ENCODE assay signal across 27 cellular contexts in the genomic region with DNA sequence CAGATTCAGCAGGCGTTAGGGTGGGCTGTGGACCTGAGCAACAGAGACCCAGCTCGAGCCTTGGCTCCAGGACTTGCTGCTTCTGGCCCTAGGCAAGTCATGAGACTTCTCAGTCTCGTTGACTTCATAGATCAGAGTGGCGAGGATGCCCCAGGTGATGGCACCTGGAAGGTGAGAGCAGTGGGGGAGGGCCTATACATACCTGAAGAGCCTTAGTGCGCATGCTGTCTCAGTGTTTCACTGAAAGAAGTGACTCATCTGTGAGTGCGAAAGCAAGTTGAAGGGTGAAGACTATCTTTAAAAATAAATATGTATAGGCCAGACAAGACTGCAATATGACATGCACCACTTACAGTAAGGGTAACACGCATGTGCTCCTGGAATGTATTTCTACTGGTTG. TPM values are rescaled to one million over a fixed set of nuclear protein-coding genes. Genes with fewer than 3 reads are reported as not detected.
A peak's percentile ranks its signal among the peaks of the same experiment; 100 is the strongest.
DNase-seq lines count a peak whose midpoint lies in the region; ATAC-seq, FAIRE-seq and TF ChIP-seq lines count a peak whose summit lies in the region.
"Had no signal": no experiment of that assay in that cellular context is flagged by ENCODE, and none has a peak within 500 bp of the region (broad histone marks: within the 10 kb centered on the region; RNA-seq: fewer than 3 reads in every experiment).

No MANE protein-coding gene starts in this region.

- H3K36me3 Mint-ChIP-seq in mesothelial cell of epicardium: no peaks in the 10 kb centered on the region
- H3K36me3 Mint-ChIP-seq in stimulated activated effector memory CD8-positive, alpha-beta T cell treated with anti-CD3 and anti-CD28 coated beads, Interleukin-12 subunit alpha, Interleukin-12 subunit beta, amount 100 ng/mL, for 72 hours: no peaks in the 10 kb centered on the region

- peaks cover 68% of the 10 kb centered on the region for H3K4me1 Mint-ChIP-seq in mesothelial cell of epicardium
- H3K4me1 Mint-ChIP-seq in stimulated activated effector memory CD8-positive, alpha-beta T cell treated with anti-CD3 and anti-CD28 coated beads, Interleukin-12 subunit alpha, Interleukin-12 subunit beta, amount 100 ng/mL, for 72 hours: peaks cover 16% of the 10 kb centered on the region
- H3K4me1 Mint-ChIP-seq: B cell, IgD-negative memory B cell had no signal

- H3K4me3 Mint-ChIP-seq in mesothelial cell of epicardium: no peak overlapping the region
- no peak overlapping the region for H3K4me3 Mint-ChIP-seq in stimulated activated effector memory CD8-positive, alpha-beta T cell treated with anti-CD3 and anti-CD28 coated beads, Interleukin-12 subunit alpha, Interleukin-12 subunit beta, amount 100 ng/mL, for 72 hours
- H3K4me3 Mint-ChIP-seq: B cell, IgD-negative memory B cell had no signal

- intact Hi-C loops in Right ventricle myocardium inferior (cut with DNase I): no loop called here

- ATAC-seq in Right ventricle myocardium inferior (no peak), HG03095 (IDR thresholded peaks at IDR 0.05; ENCODE audit: unreplicated experiment) (no peak)
- ATAC-seq in stimulated activated effector memory CD8-positive, alpha-beta T cell treated with anti-CD3 and anti-CD28 coated beads, Interleukin-12 subunit alpha, Interleukin-12 subunit beta, amount 100 ng/mL, for 72 hours: no peak

- peaks cover 48% of the 10 kb centered on the region for H3K4me1 ChIP-seq in cardiac muscle cell (ENCODE audit: low read depth)

- no peaks in the 10 kb centered on the region for H3K9me3 ChIP-seq in cardiac muscle cell (ENCODE audit: low read depth)

- H3K27me3 Mint-ChIP-seq in mesothelial cell of epicardium (ENCODE audit: low read depth): no peaks in the 10 kb centered on the region

- no peaks in the 10 kb centered on the region for H3K9me3 Mint-ChIP-seq in mesothelial cell of epicardium
- no peaks in the 10 kb centered on the region for H3K9me3 Mint-ChIP-seq in stimulated activated effector memory CD8-positive, alpha-beta T cell treated with anti-CD3 and anti-CD28 coated beads, Interleukin-12 subunit alpha, Interleukin-12 subunit beta, amount 100 ng/mL, for 72 hours
- H3K9me3 Mint-ChIP-seq: H9, IgD-negative memory B cell had no signal

- no peak for FAIRE-seq in bronchial epithelial cell (lab: Jason Lieb, UNC)
- FAIRE-seq: HTR-8/SVneo, RCC 7860 had no signal

- peak overlapping the region; percentile 73 for H3K27ac ChIP-seq in cardiac muscle cell
- H3K27ac ChIP-seq: HL-60 had no signal

- H3K27me3 ChIP-seq in cardiac muscle cell (no peaks in the 10 kb centered on the region), bronchial epithelial cell (ENCODE audit: control insufficient read depth, insufficient read depth, low read length) (no peaks in the 10 kb centered on the region)

- peak overlapping the region; percentile 88 for H3K27ac Mint-ChIP-seq in mesothelial cell of epicardium
- H3K27ac Mint-ChIP-seq in stimulated activated effector memory CD8-positive, alpha-beta T cell treated with anti-CD3 and anti-CD28 coated beads, Interleukin-12 subunit alpha, Interleukin-12 subunit beta, amount 100 ng/mL, for 72 hours: peak overlapping the region; percentile 40
- H3K27ac Mint-ChIP-seq: B cell, H9, IgD-negative memory B cell had no signal

- TF ChIP-seq CTCF in cardiac muscle cell (IDR thresholded peaks at IDR 0.05; ENCODE audit: low read depth, low read length) (no peak), bronchial epithelial cell (IDR thresholded peaks at IDR 0.05; ENCODE audit: insufficient read depth, low read length, severe bottlenecking) (no peak), mesothelial cell of epicardium (IDR thresholded peaks at IDR 0.05; ENCODE audit: unreplicated experiment) (no peak)

- H3K4me3 ChIP-seq in cardiac muscle cell (no peak overlapping the region), bronchial epithelial cell (ENCODE audit: low read depth, low read length) (no peak overlapping the region)

- no peak for DNase-seq in cardiac muscle cell (ENCODE audit: low read depth in 1 of 2, low spot score in 1 of 2)
- no peak for DNase-seq in Right ventricle myocardium inferior (ENCODE audit: missing footprints)
- peak; percentile 40 for DNase-seq in bronchial epithelial cell (ENCODE audit: low read depth)
- no peak for DNase-seq in mesothelial cell of epicardium (ENCODE audit: low spot score in 2 of 2, unreplicated experiment in 2 of 2)
- no peak for DNase-seq in stimulated activated effector memory CD8-positive, alpha-beta T cell treated with anti-CD3 and anti-CD28 coated beads, Interleukin-12 subunit alpha, Interleukin-12 subunit beta, amount 100 ng/mL, for 72 hours (ENCODE audit: low spot score in 2 of 2)
- no peak for DNase-seq in NCI-H2081 (lab: John Stamatoyannopoulos, UW)
- DNase-seq in NCI-H345 treated with DMSO at 0.1 percent for 48 hours (lab: John Stamatoyannopoulos, UW; ENCODE audit: unreplicated experiment): no peak
- DNase-seq: DMS 273 treated with DMSO at 0.1 percent for 48 hours; DND-41; H9; Karpas-422; MM.1S; NCI-H1092; NCI-H146; NCI-H2029 treated with DMSO at 0.1 percent for 48 hours; NCI-H510A; NCI-H748 treated with DMSO at 0.1 percent for 48 hours; NK-92 treated with Interleukin-12 subunit alpha and Interleukin-12 subunit beta, amount 100 ng/mL, for 24 hours; SHP77 had no signal

- no peaks in the 10 kb centered on the region for H3K36me3 ChIP-seq in cardiac muscle cell
- H3K36me3 ChIP-seq in bronchial epithelial cell (ENCODE audit: control insufficient read depth, insufficient read depth, low read length): no peaks in the 10 kb centered on the region

RNA-seq across cellular contexts. Expression of a gene that starts 10.1 kb away (rescaled TPM):
- total RNA-seq in cardiac muscle cell (44.1 and 71.7 TPM in 2 replicates), Right ventricle myocardium inferior (18.7 TPM), bronchial epithelial cell (2.1 and 3.5 TPM in 2 replicates), mesothelial cell of epicardium (29.7 to 34.0 TPM (median 32.2 TPM) in 3 replicates)
- polyA plus RNA-seq in cardiac muscle cell: 23.1 and 41.6 TPM in 2 replicates
- total RNA-seq: G401, OCI-LY7 had no signal
